20 cellular contexts compared by ENCODE assay signal in genomic region chr2:162044586-162044985, GRCh38. TPM values are rescaled to one million over a fixed set of nuclear protein-coding genes. Genes with fewer than 3 reads are reported as not detected.
DNase-seq lines count a peak whose midpoint lies in the region; ATAC-seq, FAIRE-seq and TF ChIP-seq lines count a peak whose summit lies in the region.
"Had no signal": no experiment of that assay in that cellular context is flagged by ENCODE, and none has a peak within 500 bp of the region (broad histone marks: within the 10 kb centered on the region; RNA-seq: fewer than 3 reads in every experiment).

No MANE protein-coding gene starts in this region.

- H3K9ac ChIP-seq in endothelial cell of umbilical vein (replicated peaks; ENCODE audit: extremely low read depth, insufficient read depth, low read length), result no peak overlapping the region

- no peak overlapping the region for H3K4me2 ChIP-seq in endothelial cell of umbilical vein (ENCODE audit: insufficient read depth, low read length)
- H3K4me2 ChIP-seq: GM23338 had no signal

- H2AFZ ChIP-seq in endothelial cell of umbilical vein (ENCODE audit: low read depth, low read length), result no peak overlapping the region
- H2AFZ ChIP-seq: GM23338 had no signal

- CTCF ChIA-PET in endothelial cell of umbilical vein (lab: Charles Lee), result interaction anchor here (1.2 kb wide), 1 partner anchor 10 kb away, joined by 3 read pairs; no protein-coding TSS in a partner anchor

- DNase-seq in HTR-8/SVneo (ENCODE audit: insufficient read length, low spot score) (no peak), RPMI7951 (ENCODE audit: low read depth) (peak; percentile 47), endothelial cell of umbilical vein (ENCODE audit: low read depth, low spot score) (no peak), left colon (no peak)
- DNase-seq in stimulated activated effector memory CD8-positive, alpha-beta T cell treated with anti-CD3 and anti-CD28 coated beads, Interleukin-12 subunit alpha, Interleukin-12 subunit beta, amount 100 ng/mL, for 72 hours (ENCODE audit: low spot score in 2 of 2), result no peak
- DNase-seq: C1 segment of cervical spinal cord; Calu3; CD4-positive, alpha-beta memory T cell; COR-L47; DMS153; DND-41; EL; GDM1; H9 had no signal

- H3K36me3 ChIP-seq in endothelial cell of umbilical vein (ENCODE audit: control insufficient read depth in 2 of 2, extremely low read depth in 1 of 2, insufficient read depth in 2 of 2, low read length in 2 of 2), result no peaks in the 10 kb centered on the region

- no peak overlapping the region for H3K4me3 Mint-ChIP-seq in stimulated activated effector memory CD8-positive, alpha-beta T cell treated with anti-CD3 and anti-CD28 coated beads, Interleukin-12 subunit alpha, Interleukin-12 subunit beta, amount 100 ng/mL, for 72 hours
- H3K4me3 Mint-ChIP-seq: CD4-positive, alpha-beta memory T cell; GM23338; H9 had no signal

- no peaks in the 10 kb centered on the region for H3K9me3 Mint-ChIP-seq in stimulated activated effector memory CD8-positive, alpha-beta T cell treated with anti-CD3 and anti-CD28 coated beads, Interleukin-12 subunit alpha, Interleukin-12 subunit beta, amount 100 ng/mL, for 72 hours
- H3K9me3 Mint-ChIP-seq: CD4-positive, alpha-beta memory T cell; GM23338 had no signal

- dilution Hi-C loops in endothelial cell of umbilical vein (cut with MboI; ENCODE audit: extremely low pct_ligation_motif_present, low sequenced_read_pairs), result no loop called here

- no peaks in the 10 kb centered on the region for H4K20me1 ChIP-seq in endothelial cell of umbilical vein (replicated peaks; ENCODE audit: control insufficient read depth, extremely low read depth, insufficient read depth, low read length)

- no peaks in the 10 kb centered on the region for H3K79me2 ChIP-seq in endothelial cell of umbilical vein (ENCODE audit: control insufficient read depth, insufficient read depth, low read length)

- H3K9me3 ChIP-seq in endothelial cell of umbilical vein (replicated peaks; ENCODE audit: control insufficient read depth, insufficient read depth, low read length), result no peaks in the 10 kb centered on the region

- H3K36me3 Mint-ChIP-seq in stimulated activated effector memory CD8-positive, alpha-beta T cell treated with anti-CD3 and anti-CD28 coated beads, Interleukin-12 subunit alpha, Interleukin-12 subunit beta, amount 100 ng/mL, for 72 hours, result no peaks in the 10 kb centered on the region

- no peaks in the 10 kb centered on the region for H3K27me3 ChIP-seq in endothelial cell of umbilical vein (ENCODE audit: control insufficient read depth in 2 of 2, insufficient read depth in 2 of 2, low read length in 2 of 2)

- ATAC-seq in stimulated activated effector memory CD8-positive, alpha-beta T cell treated with anti-CD3 and anti-CD28 coated beads, Interleukin-12 subunit alpha, Interleukin-12 subunit beta, amount 100 ng/mL, for 72 hours, result no peak
- ATAC-seq in GM19023 (IDR thresholded peaks at IDR 0.05; ENCODE audit: unreplicated experiment) (no peak), HG02571 (IDR thresholded peaks at IDR 0.05; ENCODE audit: unreplicated experiment) (no peak), left colon (no peak)
- ATAC-seq: GM12878, GM23338, HCT116 had no signal

- H3K4me3 ChIP-seq in endothelial cell of umbilical vein (replicated peaks in 1 of 3; ENCODE audit: insufficient read depth in 1 of 3, low read depth in 1 of 3, low read length in 3 of 3), result no peak overlapping the region
- H3K4me3 ChIP-seq: GM12878, GM23338 had no signal

- H3K4me1 Mint-ChIP-seq in stimulated activated effector memory CD8-positive, alpha-beta T cell treated with anti-CD3 and anti-CD28 coated beads, Interleukin-12 subunit alpha, Interleukin-12 subunit beta, amount 100 ng/mL, for 72 hours, result no peaks in the 10 kb centered on the region

- H3K27ac ChIP-seq in endothelial cell of umbilical vein (ENCODE audit: insufficient read depth, low read depth, low read length), result no peak overlapping the region

- H3K27ac Mint-ChIP-seq in stimulated activated effector memory CD8-positive, alpha-beta T cell treated with anti-CD3 and anti-CD28 coated beads, Interleukin-12 subunit alpha, Interleukin-12 subunit beta, amount 100 ng/mL, for 72 hours, result no peak overlapping the region
- H3K27ac Mint-ChIP-seq: CD4-positive, alpha-beta memory T cell; GM23338; H9 had no signal

- no TSS peak for BruUV-seq in endothelial cell of umbilical vein (replicated peaks; lab: Mats Ljungman, UMichigan)

- POLR2A ChIA-PET in endothelial cell of umbilical vein (lab: Charles Lee), result no interaction called here

- no peaks in the 10 kb centered on the region for H3K9me1 ChIP-seq in endothelial cell of umbilical vein (replicated peaks; ENCODE audit: control insufficient read depth, extremely low read depth, insufficient read depth, low read length)

- intact Hi-C loops in endothelial cell of umbilical vein (cut with micrococcal nuclease) (no loop called here), left colon (cut with DNase I, micrococcal nuclease) (no loop called here)

- TF ChIP-seq CTCF in endothelial cell of umbilical vein (IDR thresholded peaks at IDR 0.05; ENCODE audit: extremely low read depth in 1 of 2, insufficient read depth in 1 of 2, low read depth in 1 of 2, low read length in 2 of 2), result no peak

- FAIRE-seq in HTR-8/SVneo (lab: Jason Lieb, UNC) (peak; percentile 36), endothelial cell of umbilical vein (lab: Jason Lieb, UNC) (no peak)
- FAIRE-seq: GM12878 had no signal

- TF ChIP-seq POLR2A in endothelial cell of umbilical vein (IDR thresholded peaks at IDR 0.05; ENCODE audit: low read depth, low read length), result no peak

- no peaks in the 10 kb centered on the region for H3K4me1 ChIP-seq in endothelial cell of umbilical vein (ENCODE audit: control insufficient read depth, extremely low read depth, insufficient read depth, low read length)

TF ChIP-seq in endothelial cell of umbilical vein, 7 proteins besides CTCF, POLR2A, EP300 and RAD21:
- TF ChIP-seq FOS (IDR thresholded peaks at IDR 0.05; ENCODE audit: borderline replicate concordance, insufficient read depth, low read length) (peak; percentile 34), GATA2 (IDR thresholded peaks at IDR 0.05; ENCODE audit: insufficient read depth, insufficient read length, low read depth, low read length) (no peak)

RNA-seq across cellular contexts. Expression of gene DPP4, which starts 29.4 kb away (rescaled TPM):
- total RNA-seq in RPMI7951 (2014; rRNA removed; shearing (Covaris generic)), result 2.8 and 3.1 TPM in 2 replicates
- total RNA-seq in endothelial cell of umbilical vein, result 3.0 and 6.2 TPM in 2 replicates
- polyA plus RNA-seq in endothelial cell of umbilical vein, result 0.53 and 0.84 TPM in 2 replicates
- 1.1 and 1.4 TPM in 2 replicates for polyA plus RNA-seq in endothelial cell of umbilical vein (2011; cell fraction: cytosol; rRNA removed)
- polyA plus RNA-seq in endothelial cell of umbilical vein (2011; cell fraction: nucleus; rRNA removed), result 1.9 and 2.4 TPM in 2 replicates
- 1.5 and 4.4 TPM in 2 replicates for polyA plus RNA-seq in endothelial cell of umbilical vein (2012)
- 1.5 and 1.8 TPM in 2 replicates for polyA minus RNA-seq in endothelial cell of umbilical vein
- not detected for polyA minus RNA-seq in endothelial cell of umbilical vein (2011; cell fraction: cytosol; rRNA and poly(A)+ RNA removed)
- polyA minus RNA-seq in endothelial cell of umbilical vein (2011; cell fraction: nucleus; rRNA and poly(A)+ RNA removed), result 1.0 and 1.9 TPM in 2 replicates
- total RNA-seq in left colon, result 10 to 100 TPM; 14.7 to 30.1 TPM
- total RNA-seq: H4 had no signal
